ENCODE assay signal across 8 cellular contexts in genomic region chr17:74417178-74418045, GRCh38. TPM values are rescaled to one million over a fixed set of nuclear protein-coding genes. Genes with fewer than 3 reads are reported as not detected.
DNase-seq lines count a peak whose midpoint lies in the region; ATAC-seq, FAIRE-seq and TF ChIP-seq lines count a peak whose summit lies in the region.

No MANE protein-coding gene starts in this region.

- 0 out of 2 replicates have a peak overlapping the region, but pooled peaks have one; percentile 0 for H3K9ac ChIP-seq in HepG2 (ENCODE audit: insufficient read depth, low read depth, low read length)

- H3K36me3 Mint-ChIP-seq in activated CD4-positive, alpha-beta T cell treated with anti-CD3 and anti-CD28 coated beads, Interleukin-2, amount 10 ng/mL, durations not matched to agents 24 days and 14 days (ENCODE audit: low read depth) = no peaks in the 10 kb centered on the region

- H3K4me3 Mint-ChIP-seq in activated CD4-positive, alpha-beta T cell treated with anti-CD3 and anti-CD28 coated beads, Interleukin-2, amount 10 ng/mL, durations not matched to agents 24 days and 14 days = no peak overlapping the region

- BruUV-seq in HepG2 (replicated peaks; lab: Mats Ljungman, UMichigan) = no TSS peak

- 3% methylated on average over 12 of the region's 12 CpGs for WGBS in HepG2 (ENCODE audit: low lambda C conversion rate)

- in situ Hi-C loops in HepG2 (cut with HindIII; ENCODE audit: extremely low pct_ligation_motif_present, low pct_unique_long_range_greater_than_20kb) = no loop called here

- no peaks in the 10 kb centered on the region for H4K20me1 ChIP-seq in HepG2 (ENCODE audit: insufficient read depth, low read length)

- no peak; a peak in 1 of 4 replicates for TF ChIP-seq EP300 in HepG2 (IDR thresholded peaks at IDR 0.05; ENCODE audit: low read depth in 2 of 2, low read length in 2 of 2)
- no peak for TF ChIP-seq EP300 in HepG2 (CRISPR knock-in tag; IDR thresholded peaks at IDR 0.05; ENCODE audit: borderline replicate concordance)

- CTCF ChIA-PET in HepG2 (lab: Yijun Ruan, JAX; ENCODE audit: low intra/inter-chr PET ratio, low total read pairs) = no interaction called here

- peak; percentile 47 for FAIRE-seq in HepG2 (lab: Jason Lieb, UNC)

- H3K4me3 ChIP-seq in HepG2 (replicated peaks in 1 of 3; ENCODE audit: insufficient read depth in 1 of 3, low read depth in 2 of 3, low read length in 3 of 3) = peak overlapping the region; percentile 8 to 58 (median 19); a peak in 4 of 6 replicates

- no peaks in the 10 kb centered on the region for H3K9me3 Mint-ChIP-seq in activated CD4-positive, alpha-beta T cell treated with anti-CD3 and anti-CD28 coated beads, Interleukin-2, amount 10 ng/mL, durations not matched to agents 24 days and 14 days

- DNase-seq in GM04503 (ENCODE audit: low read depth) (peak; percentile 4), NCI-H526 (lab: John Stamatoyannopoulos, UW) (peak; percentile 56 to 76), HepG2 (ENCODE audit: low spot score) (peak; percentile 89), SIG-M5 treated with dmso at 0.1 percent for 504 hours (lab: John Stamatoyannopoulos, UW; ENCODE audit: unreplicated experiment) (no peak)
- DNase-seq in activated CD4-positive, alpha-beta T cell treated with anti-CD3 and anti-CD28 coated beads, Interleukin-2, amount 10 ng/mL, durations not matched to agents 24 days and 14 days = no peak

- H3K4me1 Mint-ChIP-seq in activated CD4-positive, alpha-beta T cell treated with anti-CD3 and anti-CD28 coated beads, Interleukin-2, amount 10 ng/mL, durations not matched to agents 24 days and 14 days = peaks cover 3% of the 10 kb centered on the region

- no peak for TF ChIP-seq CTCF in HepG2 (CRISPR knock-in tag; IDR thresholded peaks at IDR 0.05)

- peak; percentile 67 for ATAC-seq in GM21723 (IDR thresholded peaks at IDR 0.05; ENCODE audit: unreplicated experiment)
- peak; percentile 85 for ATAC-seq in HepG2
- no peak for ATAC-seq in GM21360 (IDR thresholded peaks at IDR 0.05; ENCODE audit: unreplicated experiment)
- no peak for ATAC-seq in HG02884 (IDR thresholded peaks at IDR 0.05; ENCODE audit: unreplicated experiment)

- peaks cover 10% of the 10 kb centered on the region for H3K27me3 Mint-ChIP-seq in activated CD4-positive, alpha-beta T cell treated with anti-CD3 and anti-CD28 coated beads, Interleukin-2, amount 10 ng/mL, durations not matched to agents 24 days and 14 days

- TF ChIP-seq RAD21 in HepG2 (CRISPR knock-in tag; IDR thresholded peaks at IDR 0.05) = peak; percentile 18; the same call in 1 of the 2 replicates

- no peaks in the 10 kb centered on the region for H3K36me3 ChIP-seq in HepG2 (replicated peaks in 1 of 2; ENCODE audit: control insufficient read depth in 1 of 2, insufficient read depth in 2 of 2, low read length in 2 of 2)

- no peaks in the 10 kb centered on the region for H3K79me2 ChIP-seq in HepG2 (ENCODE audit: insufficient read depth, low read length)

- H3K4me2 ChIP-seq in HepG2 (ENCODE audit: low read depth, low read length) = peak overlapping the region; percentile 66

- H3K27ac Mint-ChIP-seq in activated CD4-positive, alpha-beta T cell treated with anti-CD3 and anti-CD28 coated beads, Interleukin-2, amount 10 ng/mL, durations not matched to agents 24 days and 14 days = no peak overlapping the region

- no peak overlapping the region for H2AFZ ChIP-seq in HepG2 (ENCODE audit: low read length)

- POLR2A ChIA-PET in HepG2 (lab: Yijun Ruan, JAX) = interaction anchor here (0.6 to 4.8 kb wide), 15 partner anchors 8 to 346 kb away, joined by 3 to 159 read pairs (median 6); partner anchors contain the start of genes GPRC5C and RAB37

- peak in 1 of 2 experiments; percentile 52; a peak in 1 of 4 replicates for TF ChIP-seq POLR2A in HepG2 (IDR thresholded peaks at IDR 0.05; ENCODE audit: insufficient read depth in 1 of 2, low read depth in 2 of 2, low read length in 2 of 2)

- peak overlapping the region; percentile 12 for H3K27ac ChIP-seq in HepG2 (ENCODE audit: extremely low read length, insufficient read depth, low read length)

- intact Hi-C loops in HepG2 (cut with micrococcal nuclease; ENCODE audit: unreplicated experiment) = loop anchor here (1.0 kb wide), 1 partner anchor 13 kb away; no protein-coding TSS in a partner anchor
- intact Hi-C loops in activated CD4-positive, alpha-beta T cell treated with anti-CD3 and anti-CD28 coated beads, Interleukin-2, amount 10 ng/mL, durations not matched to agents 24 days and 14 days (cut with micrococcal nuclease) = no loop called here

- H3K4me1 ChIP-seq in HepG2 (ENCODE audit: insufficient read depth, low read length) = peaks cover 84% of the 10 kb centered on the region

- H3K27me3 ChIP-seq in HepG2 (ENCODE audit: control insufficient read depth in 1 of 2, insufficient read depth in 2 of 2, low read length in 2 of 2) = peaks cover 0 to 7% of the 10 kb centered on the region in 2 experiments; a peak in 1 of 5 replicates

- H3K9me3 ChIP-seq in HepG2 (ENCODE audit: low read length) = no peaks in the 10 kb centered on the region

RNA-seq across cellular contexts. Expression of gene GPRC5C, which starts 14.5 kb away (rescaled TPM):
- 44.8 and 85.6 TPM in 2 replicates for total RNA-seq in HepG2 (2016; rRNA removed; fragmentation: Illumina TruSeq; extraction: Trizol)
- 30.8 and 32.3 TPM in 2 replicates for total RNA-seq in HepG2 (2016; cell fraction: cytosol; rRNA removed; fragmentation: Illumina TruSeq; extraction: Trizol; ENCODE audit: low read depth)
- 41.2 and 86.3 TPM in 2 replicates for total RNA-seq in HepG2 (2016; cell fraction: insoluble cytoplasmic fraction; rRNA removed; fragmentation: Illumina TruSeq; extraction: Trizol)
- 50.5 and 55.5 TPM in 2 replicates for total RNA-seq in HepG2 (2016; cell fraction: membrane; rRNA removed; fragmentation: Illumina TruSeq; extraction: Trizol)
- total RNA-seq in HepG2 (2016; cell fraction: nucleus; rRNA removed; fragmentation: Illumina TruSeq; extraction: Trizol) = 73.7 and 80.6 TPM in 2 replicates
- 300 and 407 TPM in 2 replicates for polyA plus RNA-seq in HepG2 (2011; rRNA removed)
- polyA plus RNA-seq in HepG2 (2011; cell fraction: cytosol; rRNA removed) = 276 and 424 TPM in 2 replicates
- 354 and 357 TPM in 2 replicates for polyA plus RNA-seq in HepG2 (2011; cell fraction: nucleus; rRNA removed)
- polyA plus RNA-seq in HepG2 (2012) = 111 and 131 TPM in 2 replicates
- polyA plus RNA-seq in HepG2 (2016; cell fraction: cytosol; fragmentation: Illumina TruSeq; extraction: Trizol; ENCODE audit: low read depth) = 29.5 and 34.4 TPM in 2 replicates
- 42.9 and 43.8 TPM in 2 replicates for polyA plus RNA-seq in HepG2 (2016; cell fraction: insoluble cytoplasmic fraction; fragmentation: Illumina TruSeq; extraction: Trizol; ENCODE audit: low read depth)
- 36.0 and 48.1 TPM in 2 replicates for polyA plus RNA-seq in HepG2 (2016; cell fraction: membrane; fragmentation: Illumina TruSeq; extraction: Trizol; ENCODE audit: low read depth)
- polyA plus RNA-seq in HepG2 (2016; cell fraction: nucleus; fragmentation: Illumina TruSeq; extraction: Trizol; ENCODE audit: insufficient read depth, low read depth) = 131 and 142 TPM in 2 replicates
- 39.8 and 712 TPM in 2 replicates for polyA minus RNA-seq in HepG2 (2011; rRNA and poly(A)+ RNA removed; ENCODE audit: low replicate concordance)
- 209 and 211 TPM in 2 replicates for polyA minus RNA-seq in HepG2 (2011; cell fraction: cytosol; rRNA and poly(A)+ RNA removed)
- polyA minus RNA-seq in HepG2 (2011; cell fraction: nucleus; rRNA and poly(A)+ RNA removed) = 108 and 116 TPM in 2 replicates
- total RNA-seq in activated CD4-positive, alpha-beta T cell treated with anti-CD3 and anti-CD28 coated beads, Interleukin-2, amount 10 ng/mL, durations not matched to agents 24 days and 14 days = 0.42 and 0.54 TPM in 2 replicates

RNA-seq across cellular contexts. Expression of gene CD300A, which starts 49.0 kb away (rescaled TPM):
- not detected in 2 replicates for total RNA-seq in HepG2 (2016; rRNA removed; fragmentation: Illumina TruSeq; extraction: Trizol)
- not detected in 2 replicates for total RNA-seq in HepG2 (2016; cell fraction: cytosol; rRNA removed; fragmentation: Illumina TruSeq; extraction: Trizol; ENCODE audit: low read depth)
- total RNA-seq in HepG2 (2016; cell fraction: insoluble cytoplasmic fraction; rRNA removed; fragmentation: Illumina TruSeq; extraction: Trizol) = not detected in 2 replicates
- total RNA-seq in HepG2 (2016; cell fraction: membrane; rRNA removed; fragmentation: Illumina TruSeq; extraction: Trizol) = not detected in 2 replicates
- not detected in 2 replicates for total RNA-seq in HepG2 (2016; cell fraction: nucleus; rRNA removed; fragmentation: Illumina TruSeq; extraction: Trizol)
- 0.39 TPM in 1 of 2 replicates, not detected in the other for polyA plus RNA-seq in HepG2 (2011; rRNA removed)
- 0.09 and 0.14 TPM in 2 replicates for polyA plus RNA-seq in HepG2 (2011; cell fraction: cytosol; rRNA removed)
- 0.14 and 0.23 TPM in 2 replicates for polyA plus RNA-seq in HepG2 (2011; cell fraction: nucleus; rRNA removed)
- 0.11 and 0.19 TPM in 2 replicates for polyA plus RNA-seq in HepG2 (2012)
- not detected in 2 replicates for polyA plus RNA-seq in HepG2 (2016; cell fraction: cytosol; fragmentation: Illumina TruSeq; extraction: Trizol; ENCODE audit: low read depth)
- not detected in 2 replicates for polyA plus RNA-seq in HepG2 (2016; cell fraction: insoluble cytoplasmic fraction; fragmentation: Illumina TruSeq; extraction: Trizol; ENCODE audit: low read depth)
- not detected in 2 replicates for polyA plus RNA-seq in HepG2 (2016; cell fraction: membrane; fragmentation: Illumina TruSeq; extraction: Trizol; ENCODE audit: low read depth)
- polyA plus RNA-seq in HepG2 (2016; cell fraction: nucleus; fragmentation: Illumina TruSeq; extraction: Trizol; ENCODE audit: insufficient read depth, low read depth) = not detected in 2 replicates
- polyA minus RNA-seq in HepG2 (2011; rRNA and poly(A)+ RNA removed; ENCODE audit: low replicate concordance) = not detected in 2 replicates
- not detected in 2 replicates for polyA minus RNA-seq in HepG2 (2011; cell fraction: cytosol; rRNA and poly(A)+ RNA removed)
- polyA minus RNA-seq in HepG2 (2011; cell fraction: nucleus; rRNA and poly(A)+ RNA removed) = not detected in 2 replicates
- total RNA-seq in activated CD4-positive, alpha-beta T cell treated with anti-CD3 and anti-CD28 coated beads, Interleukin-2, amount 10 ng/mL, durations not matched to agents 24 days and 14 days = 14.9 and 15.3 TPM in 2 replicates

RNA-seq across cellular contexts. Expression of gene GPR142, which starts 50.1 kb away (rescaled TPM):
- not detected in 2 replicates for total RNA-seq in HepG2 (2016; rRNA removed; fragmentation: Illumina TruSeq; extraction: Trizol)
- total RNA-seq in HepG2 (2016; cell fraction: cytosol; rRNA removed; fragmentation: Illumina TruSeq; extraction: Trizol; ENCODE audit: low read depth) = not detected in 2 replicates
- not detected in 2 replicates for total RNA-seq in HepG2 (2016; cell fraction: insoluble cytoplasmic fraction; rRNA removed; fragmentation: Illumina TruSeq; extraction: Trizol)
- not detected in 2 replicates for total RNA-seq in HepG2 (2016; cell fraction: membrane; rRNA removed; fragmentation: Illumina TruSeq; extraction: Trizol)
- total RNA-seq in HepG2 (2016; cell fraction: nucleus; rRNA removed; fragmentation: Illumina TruSeq; extraction: Trizol) = not detected in 2 replicates
- not detected in 2 replicates for polyA plus RNA-seq in HepG2 (2011; rRNA removed)
- polyA plus RNA-seq in HepG2 (2011; cell fraction: cytosol; rRNA removed) = not detected in 2 replicates
- not detected in 2 replicates for polyA plus RNA-seq in HepG2 (2011; cell fraction: nucleus; rRNA removed)
- polyA plus RNA-seq in HepG2 (2012) = not detected in 2 replicates
- not detected in 2 replicates for polyA plus RNA-seq in HepG2 (2016; cell fraction: cytosol; fragmentation: Illumina TruSeq; extraction: Trizol; ENCODE audit: low read depth)
- polyA plus RNA-seq in HepG2 (2016; cell fraction: insoluble cytoplasmic fraction; fragmentation: Illumina TruSeq; extraction: Trizol; ENCODE audit: low read depth) = not detected in 2 replicates
- not detected in 2 replicates for polyA plus RNA-seq in HepG2 (2016; cell fraction: membrane; fragmentation: Illumina TruSeq; extraction: Trizol; ENCODE audit: low read depth)
- polyA plus RNA-seq in HepG2 (2016; cell fraction: nucleus; fragmentation: Illumina TruSeq; extraction: Trizol; ENCODE audit: insufficient read depth, low read depth) = not detected in 2 replicates
- not detected in 2 replicates for polyA minus RNA-seq in HepG2 (2011; rRNA and poly(A)+ RNA removed; ENCODE audit: low replicate concordance)
- not detected in 2 replicates for polyA minus RNA-seq in HepG2 (2011; cell fraction: cytosol; rRNA and poly(A)+ RNA removed)
- not detected in 2 replicates for polyA minus RNA-seq in HepG2 (2011; cell fraction: nucleus; rRNA and poly(A)+ RNA removed)
- total RNA-seq in activated CD4-positive, alpha-beta T cell treated with anti-CD3 and anti-CD28 coated beads, Interleukin-2, amount 10 ng/mL, durations not matched to agents 24 days and 14 days = 0.28 TPM in 1 of 2 replicates, not detected in the other

RNA-seq across cellular contexts. Expression of gene BTBD17, which starts 55.7 kb away (rescaled TPM):
- not detected in 2 replicates for total RNA-seq in HepG2 (2016; rRNA removed; fragmentation: Illumina TruSeq; extraction: Trizol)
- not detected in 2 replicates for total RNA-seq in HepG2 (2016; cell fraction: cytosol; rRNA removed; fragmentation: Illumina TruSeq; extraction: Trizol; ENCODE audit: low read depth)
- total RNA-seq in HepG2 (2016; cell fraction: insoluble cytoplasmic fraction; rRNA removed; fragmentation: Illumina TruSeq; extraction: Trizol) = not detected in 2 replicates
- total RNA-seq in HepG2 (2016; cell fraction: membrane; rRNA removed; fragmentation: Illumina TruSeq; extraction: Trizol) = not detected in 2 replicates
- total RNA-seq in HepG2 (2016; cell fraction: nucleus; rRNA removed; fragmentation: Illumina TruSeq; extraction: Trizol) = not detected in 2 replicates
- polyA plus RNA-seq in HepG2 (2011; rRNA removed) = not detected in 2 replicates
- polyA plus RNA-seq in HepG2 (2011; cell fraction: cytosol; rRNA removed) = not detected in 2 replicates
- 0.09 TPM in 1 of 2 replicates, not detected in the other for polyA plus RNA-seq in HepG2 (2011; cell fraction: nucleus; rRNA removed)
- polyA plus RNA-seq in HepG2 (2012) = not detected in 2 replicates
- polyA plus RNA-seq in HepG2 (2016; cell fraction: cytosol; fragmentation: Illumina TruSeq; extraction: Trizol; ENCODE audit: low read depth) = not detected in 2 replicates
- not detected in 2 replicates for polyA plus RNA-seq in HepG2 (2016; cell fraction: insoluble cytoplasmic fraction; fragmentation: Illumina TruSeq; extraction: Trizol; ENCODE audit: low read depth)
- not detected in 2 replicates for polyA plus RNA-seq in HepG2 (2016; cell fraction: membrane; fragmentation: Illumina TruSeq; extraction: Trizol; ENCODE audit: low read depth)
- polyA plus RNA-seq in HepG2 (2016; cell fraction: nucleus; fragmentation: Illumina TruSeq; extraction: Trizol; ENCODE audit: insufficient read depth, low read depth) = not detected in 2 replicates
- polyA minus RNA-seq in HepG2 (2011; rRNA and poly(A)+ RNA removed; ENCODE audit: low replicate concordance) = not detected in 2 replicates
- polyA minus RNA-seq in HepG2 (2011; cell fraction: cytosol; rRNA and poly(A)+ RNA removed) = not detected in 2 replicates
- not detected in 2 replicates for polyA minus RNA-seq in HepG2 (2011; cell fraction: nucleus; rRNA and poly(A)+ RNA removed)
- not detected in 2 replicates for total RNA-seq in activated CD4-positive, alpha-beta T cell treated with anti-CD3 and anti-CD28 coated beads, Interleukin-2, amount 10 ng/mL, durations not matched to agents 24 days and 14 days

Comparison
In these comparisons a context has a peak if more than half of its experiments do, and no peak if none do; other contexts are left out.
1. DNase-seq: peak in GM04503 (single experiment), NCI-H526 (2 of 2) and HepG2 (single experiment); none in SIG-M5 treated with dmso at 0.1 percent for 504 hours (single experiment) and activated CD4-positive, alpha-beta T cell treated with anti-CD3 and anti-CD28 coated beads, Interleukin-2, amount 10 ng/mL, durations not matched to agents 24 days and 14 days (single experiment).
2. ATAC-seq: peak in GM21723 (single experiment) and HepG2 (single experiment); none in GM21360 (single experiment) and HG02884 (single experiment).
3. RNA of gene GPRC5C, which starts 14.5 kb away (total RNA-seq): 30.8 to 86.3 TPM in HepG2; 0.42 to 0.54 TPM in activated CD4-positive, alpha-beta T cell treated with anti-CD3 and anti-CD28 coated beads, Interleukin-2, amount 10 ng/mL, durations not matched to agents 24 days and 14 days; every median in the first group is over 10 times any median in the second.
4. RNA of gene CD300A, which starts 49.0 kb away (total RNA-seq): 14.9 to 15.3 TPM in activated CD4-positive, alpha-beta T cell treated with anti-CD3 and anti-CD28 coated beads, Interleukin-2, amount 10 ng/mL, durations not matched to agents 24 days and 14 days; not detected in HepG2; every median in the first group is over 10 times any median in the second.